Comparison of ENCODE assay signal across 8 cellular contexts in the genomic region with DNA sequence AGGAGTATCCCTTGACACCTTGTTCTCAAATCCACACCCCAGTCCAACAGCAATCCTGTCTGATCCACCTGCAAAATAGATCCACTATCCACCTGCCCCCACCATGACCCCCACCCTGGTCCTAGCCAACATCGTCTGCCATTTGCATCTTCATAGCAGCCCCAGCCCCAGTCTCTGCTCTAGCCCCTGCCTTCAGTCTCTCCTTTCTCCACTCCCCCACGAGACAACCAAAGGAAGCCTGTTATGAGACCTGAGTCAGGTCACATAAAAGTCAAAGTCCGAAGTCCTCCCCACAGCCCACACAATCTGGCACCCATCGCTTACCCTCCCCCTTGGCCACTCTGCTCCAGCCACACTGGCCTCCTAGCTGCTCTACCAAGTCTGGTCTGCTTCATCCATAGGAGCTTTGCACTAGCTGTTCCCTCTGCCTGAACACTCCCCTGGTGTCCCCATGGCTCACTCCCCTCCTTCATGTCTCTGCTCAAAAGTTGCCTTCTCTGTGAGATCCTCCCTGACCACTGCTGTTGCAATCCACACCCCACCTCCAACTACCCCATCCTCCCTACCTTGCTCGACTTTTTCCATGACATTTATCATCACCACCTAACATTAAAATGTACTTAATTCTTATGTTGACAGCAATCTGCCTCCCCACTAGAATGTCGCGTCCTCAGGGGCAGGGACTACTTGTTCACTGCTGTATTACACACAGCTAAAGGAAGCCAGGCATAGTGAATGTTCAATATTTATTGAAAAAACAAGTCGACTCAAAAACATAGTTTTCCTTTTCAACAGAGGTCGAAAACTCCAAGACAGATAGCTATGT. TPM values are rescaled to one million over a fixed set of nuclear protein-coding genes. Genes with fewer than 3 reads are reported as not detected.
A peak's percentile ranks its signal among the peaks of the same experiment; 100 is the strongest.
DNase-seq lines count a peak whose midpoint lies in the region; ATAC-seq, FAIRE-seq and TF ChIP-seq lines count a peak whose summit lies in the region.

No MANE protein-coding gene starts in this region.

- TF ChIP-seq CTCF in DOHH2 (IDR thresholded peaks at IDR 0.05; ENCODE audit: low read depth, low read length, poor library complexity, severe bottlenecking) (no peak), bronchial epithelial cell (IDR thresholded peaks at IDR 0.05; ENCODE audit: insufficient read depth, low read length, severe bottlenecking) (no peak), lung (IDR thresholded peaks at IDR 0.05; ENCODE audit: control extremely low read depth, extremely low read depth) (no peak), transverse colon (IDR thresholded peaks at IDR 0.05) (no peak)

- peaks cover 32% of the 10 kb centered on the region for H3F3A ChIP-seq in DOHH2 (ENCODE audit: control insufficient read depth, insufficient read depth)

- DNase-seq in NCI-H69 (lab: John Stamatoyannopoulos, UW) (peak; percentile 53), bronchial epithelial cell (ENCODE audit: low read depth) (peak; percentile 71), lung (ENCODE audit: low spot score) (no peak), transverse colon (peak; percentile 86), NCI-H524 (lab: John Stamatoyannopoulos, UW) (no peak), NCI-H2107 (lab: John Stamatoyannopoulos, UW) (no peak)

- ATAC-seq in lung (ENCODE audit: insufficient read depth, low FRiP score) (no peak), HG03442 (IDR thresholded peaks at IDR 0.05; ENCODE audit: unreplicated experiment) (no peak)

- H3K9me3 ChIP-seq in DOHH2 (ENCODE audit: control insufficient read depth, insufficient read depth, low read length) (no peaks in the 10 kb centered on the region), lung (ENCODE audit: control insufficient read depth in 2 of 2, insufficient read depth in 1 of 2, low read length in 1 of 2) (no peaks in the 10 kb centered on the region), transverse colon (no peaks in the 10 kb centered on the region)

- peak; percentile 87 for TF ChIP-seq POLR2A in transverse colon (IDR thresholded peaks at IDR 0.05)

- peaks cover 11% of the 10 kb centered on the region for H4K20me1 ChIP-seq in DOHH2 (ENCODE audit: control insufficient read depth, insufficient read depth, low read depth, low read length)

- peak overlapping the region; percentile 97 for H3K4me2 ChIP-seq in DOHH2 (ENCODE audit: low read length)

- H3K36me3 ChIP-seq in DOHH2 (ENCODE audit: control insufficient read depth, low read length) (peaks cover 38% of the 10 kb centered on the region), bronchial epithelial cell (ENCODE audit: control insufficient read depth, insufficient read depth, low read length) (peaks cover 17% of the 10 kb centered on the region), lung (ENCODE audit: control insufficient read depth in 2 of 2, insufficient read depth in 2 of 2, low read length in 2 of 2) (peaks cover 3 to 12% of the 10 kb centered on the region in 2 donors), transverse colon (peaks cover 0 to 14% (median 8%) of the 10 kb centered on the region in 4 donors)

- H3K27ac ChIP-seq in DOHH2 (ENCODE audit: low read depth, low read length) (peak overlapping the region; percentile 97), lung (ENCODE audit: low read depth in 1 of 2, low read length in 1 of 2) (peak overlapping the region; percentile 97 to 100), transverse colon (peak overlapping the region; percentile 98 to 100 (median 99))

- peak overlapping the region; percentile 99 for H3K4me3 ChIP-seq in DOHH2 (ENCODE audit: low read length)
- peak overlapping the region; percentile 91 for H3K4me3 ChIP-seq in bronchial epithelial cell (ENCODE audit: low read depth, low read length)
- H3K4me3 ChIP-seq in lung = no peak overlapping the region
- peak overlapping the region in 3 of 4 donors; percentile 66 to 86 (median 83) for H3K4me3 ChIP-seq in transverse colon

- no peak for FAIRE-seq in bronchial epithelial cell (lab: Jason Lieb, UNC)

- peaks cover 57% of the 10 kb centered on the region for H3K79me2 ChIP-seq in DOHH2 (ENCODE audit: control insufficient read depth, low read length)

- no peaks in the 10 kb centered on the region for H3K27me3 ChIP-seq in DOHH2 (ENCODE audit: control insufficient read depth, low read length)
- H3K27me3 ChIP-seq in bronchial epithelial cell (ENCODE audit: control insufficient read depth, insufficient read depth, low read length) = no peaks in the 10 kb centered on the region
- no peaks in the 10 kb centered on the region for H3K27me3 ChIP-seq in lung (ENCODE audit: control insufficient read depth, insufficient read depth)
- H3K27me3 ChIP-seq in transverse colon = peaks cover 17% of the 10 kb centered on the region

- in situ Hi-C loops in transverse colon (cut with MboI; ENCODE audit: low pct_ligation_motif_present in 1 of 4, low pct_unique_long_range_greater_than_20kb in 1 of 4, low sequenced_read_pairs in 3 of 4) = no loop called here

- TF ChIP-seq EP300 in transverse colon (IDR thresholded peaks at IDR 0.05; ENCODE audit: low read depth) = no peak

- WGBS in lung, 2 donors = 17 to 28% methylated on average over 9 of the region's 9 CpGs
- 6 to 14% methylated on average over 6 to 9 of the region's 9 CpGs for WGBS in transverse colon (ENCODE audit: low coverage in 1 of 2), 2 donors

- no peaks in the 10 kb centered on the region for H3K9me2 ChIP-seq in DOHH2 (replicated peaks; ENCODE audit: control insufficient read depth, low read length)

- intact Hi-C loops in transverse colon (cut with DNase I; ENCODE audit: low total_unique reads) = no loop called here

- H3K4me1 ChIP-seq in DOHH2 (ENCODE audit: control insufficient read depth, low read length) = peaks cover 43% of the 10 kb centered on the region
- peaks cover 0 to 11% of the 10 kb centered on the region in 2 donors for H3K4me1 ChIP-seq in lung (ENCODE audit: control insufficient read depth in 2 of 2, insufficient read depth in 2 of 2, low read length in 2 of 2)
- H3K4me1 ChIP-seq in transverse colon = peaks cover 11 to 55% (median 39%) of the 10 kb centered on the region in 4 donors

RNA-seq across cellular contexts. Expression of gene PLEKHG2, which starts 1.2 kb away (rescaled TPM):
- total RNA-seq in bronchial epithelial cell (3.3 and 5.3 TPM in 2 replicates), lung (10 to 100 TPM; 33.4 to 52.7 TPM), transverse colon (10 to 100 TPM in 2 of 4 donors, 1 to 10 TPM in 2; 6.1 to 27.7 (median 11.9) TPM)
- polyA plus RNA-seq in lung = 10 to 100 TPM; 15.5 to 20.9 TPM

RNA-seq across cellular contexts. Expression of gene ZFP36, which starts 4.6 kb away (rescaled TPM):
- total RNA-seq in bronchial epithelial cell (3.4 and 5.0 TPM in 2 replicates), lung (100 to 1,000 TPM in 1 of 2 donors, 10 to 100 TPM in 1; 41.2 to 170 TPM), transverse colon (100 to 1,000 TPM; 280 to 924 (median 309) TPM)
- 100 to 1,000 TPM; 174 to 655 TPM for polyA plus RNA-seq in lung

RNA-seq across cellular contexts. Expression of gene MED29, which starts 20.0 kb away (rescaled TPM):
- total RNA-seq in bronchial epithelial cell (6.8 and 7.7 TPM in 2 replicates), lung (10 to 100 TPM; 16.5 to 36.3 TPM), transverse colon (10 to 100 TPM; 22.8 to 37.4 (median 27.8) TPM)
- 10 to 100 TPM; 29.4 to 36.8 TPM for polyA plus RNA-seq in lung

RNA-seq across cellular contexts. Expression of gene PAF1, which starts 20.3 kb away (rescaled TPM):
- total RNA-seq in bronchial epithelial cell (31.6 and 59.9 TPM in 2 replicates), lung (10 to 100 TPM; 24.8 to 32.9 TPM), transverse colon (10 to 100 TPM; 37.8 to 71.2 (median 43.0) TPM)
- 10 to 100 TPM; 35.1 to 41.8 TPM for polyA plus RNA-seq in lung

RNA-seq across cellular contexts. Expression of gene RPS16, which starts 24.5 kb away (rescaled TPM):
- total RNA-seq in bronchial epithelial cell = 75.3 and 94.3 TPM in 2 replicates
- 1,000 to 10,000 TPM in 1 of 2 donors, 100 to 1,000 TPM in 1; 108 to 1,772 TPM for total RNA-seq in lung
- polyA plus RNA-seq in lung = 1,000 to 10,000 TPM; 2,468 to 3,242 TPM
- 1,000 to 10,000 TPM in 3 of 4 donors, 100 to 1,000 TPM in 1; 718 to 1,665 (median 1,335) TPM for total RNA-seq in transverse colon

Comparison
In these comparisons a context has a peak if more than half of its experiments do, and no peak if none do; other contexts are left out.
1. DNase-seq: peak in NCI-H69 (single experiment), bronchial epithelial cell (single experiment) and transverse colon (single experiment); none in lung (single experiment), NCI-H524 (0 of 2) and NCI-H2107 (single experiment).
2. Peak in every context shown above with its lines, with median percentiles within 50 percentile points of each other: H3K27ac ChIP-seq.